Comparison of ENCODE assay signal across 22 cellular contexts in genomic region chr18:50953822-50954221, GRCh38.
"Had no signal": no experiment of that assay in that cellular context is flagged by ENCODE, and none has a peak within 500 bp of the region (broad histone marks: within the 10 kb centered on the region; RNA-seq: fewer than 3 reads in every experiment).

No MANE protein-coding gene starts in this region.

- FAIRE-seq: endometrium had no signal

- DNase-seq: colonic mucosa; cortex of kidney; effector CD8-positive, alpha-beta T cell; effector memory CD8-positive, alpha-beta T cell; endodermal cell; foreskin fibroblast; foreskin melanocyte; gastrocnemius medialis; glutamatergic neuron; heart left ventricle; hypothalamus; immature natural killer cell; islet precursor cell; kidney; kidney glomerular epithelial cell; left colon; left ventricle myocardium inferior; mammary epithelial cell; mesendoderm; midbrain; naive thymus-derived CD4-positive, alpha-beta T cell had no signal
